Comparison of ENCODE assay signal across 8 cellular contexts in the genomic region with DNA sequence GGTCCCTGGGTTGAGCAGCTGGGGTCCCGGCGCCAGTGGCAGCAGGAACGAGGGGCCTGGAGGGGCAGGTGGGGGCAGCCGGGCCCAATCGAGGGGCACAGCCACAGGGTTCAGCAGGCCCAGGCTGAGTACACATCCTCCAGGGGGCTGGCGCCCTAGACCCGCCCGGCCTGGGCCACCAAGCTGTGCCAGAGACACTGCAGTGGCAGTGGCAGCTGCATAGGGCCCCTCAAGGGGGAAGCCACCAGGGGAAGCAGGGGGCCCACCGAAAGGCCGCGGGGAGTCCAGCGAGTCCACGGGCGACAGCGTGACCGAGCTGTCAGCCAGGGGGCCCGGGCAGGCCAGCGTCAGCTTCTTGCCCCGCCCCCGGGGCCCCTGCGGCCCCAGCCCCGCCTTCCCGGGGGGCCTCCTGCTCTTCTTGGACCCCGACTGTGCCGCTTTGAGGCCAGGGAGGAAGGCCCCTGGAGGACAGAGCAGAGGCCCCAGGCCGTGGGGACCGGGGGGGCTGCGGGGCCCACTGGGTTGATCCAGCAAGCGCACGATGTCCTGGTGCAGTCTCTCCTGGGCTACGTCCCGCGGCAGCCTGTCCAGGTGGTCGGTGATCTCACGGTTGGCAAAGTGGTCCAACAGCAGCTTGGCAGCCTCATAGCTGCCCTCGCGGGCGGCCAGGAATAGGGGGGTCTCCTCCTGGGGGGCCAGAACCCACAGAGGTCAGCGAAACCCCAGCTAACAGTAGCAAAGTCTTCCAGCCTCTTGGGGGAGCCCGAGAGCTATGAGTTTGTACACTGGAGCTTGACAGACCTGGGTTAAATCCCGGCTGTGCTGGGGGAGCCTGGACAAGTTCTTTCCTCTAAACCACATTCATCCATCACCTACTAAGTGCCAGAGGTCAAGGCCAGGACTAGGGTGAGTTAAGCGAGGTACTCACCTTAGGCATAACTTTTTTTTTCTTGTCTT. TPM values are rescaled to one million over a fixed set of nuclear protein-coding genes. Genes with fewer than 3 reads are reported as not detected.
A peak's percentile ranks its signal among the peaks of the same experiment; 100 is the strongest.
DNase-seq lines count a peak whose midpoint lies in the region; ATAC-seq and TF ChIP-seq lines count a peak whose summit lies in the region.

No MANE protein-coding gene starts in this region.

- no peak overlapping the region for H3K4me3 ChIP-seq in AG04449 (ENCODE audit: low read depth, low read length)

- DNase-seq in AG04449 (ENCODE audit: low read depth, low spot score) = no peak
- peak; percentile 6 to 74 for DNase-seq in NCI-H446 (lab: John Stamatoyannopoulos, UW)
- DNase-seq in globus pallidus (ENCODE audit: low spot score) = no peak
- no peak for DNase-seq in OCI-M2 (lab: John Stamatoyannopoulos, UW; ENCODE audit: unreplicated experiment)

- ATAC-seq in esophagus mucosa = peak; percentile 35
- no peak for ATAC-seq in HG02642 (IDR thresholded peaks at IDR 0.05; ENCODE audit: poor library complexity, unreplicated experiment)
- no peak for ATAC-seq in GM18907 (IDR thresholded peaks at IDR 0.05; ENCODE audit: unreplicated experiment)

- CTCF ChIA-PET in AG04449 (lab: Yijun Ruan, JAX) = interaction anchor here (0.7 to 1.5 kb wide), 6 partner anchors 11 to 393 kb away, joined by 3 to 8 read pairs (median 3); no protein-coding TSS in a partner anchor

- POLR2A ChIA-PET in AG04449 (lab: Yijun Ruan, JAX) = no interaction called here

- TF ChIP-seq CTCF in AG04449 (IDR thresholded peaks at IDR 0.05; ENCODE audit: insufficient read depth, low read length, missing control alignments) = peak; percentile 22
- peak; percentile 55 for TF ChIP-seq CTCF in GM12874 (IDR thresholded peaks at IDR 0.05; ENCODE audit: insufficient read depth, low read depth, low read length)

RNA-seq across cellular contexts. Expression of a gene that starts 39.5 kb away (rescaled TPM):
- 149 TPM for total RNA-seq in esophagus mucosa

RNA-seq across cellular contexts. Expression of a gene that starts 54.1 kb away (rescaled TPM):
- total RNA-seq in esophagus mucosa = 2.4 TPM

Comparison
In these comparisons a context has a peak if more than half of its experiments do, and no peak if none do; other contexts are left out.
1. DNase-seq: peak in NCI-H446 (2 of 2); none in AG04449 (single experiment), globus pallidus (single experiment) and OCI-M2 (single experiment).